8 cellular contexts compared by ENCODE assay signal in genomic region chr12:2640709-2641108, GRCh38.
A peak's percentile ranks its signal among the peaks of the same experiment; 100 is the strongest.
DNase-seq lines count a peak whose midpoint lies in the region; ATAC-seq and TF ChIP-seq lines count a peak whose summit lies in the region.

No MANE protein-coding gene starts in this region.

- H3K27ac ChIP-seq in heart left ventricle (peak overlapping the region in 11 of 12 donors; percentile 4 to 81 (median 48)), skin epidermis (peak overlapping the region in 17 of 21 experiments; percentile 10 to 78 (median 60))

- POLR2A ChIA-PET in WTC11 (lab: Charles Lee), result no interaction called here

- H3K4me3 ChIP-seq in heart left ventricle (no peak overlapping the region), skin epidermis (no peak overlapping the region)

- WGBS in heart left ventricle, 4 donors, result 31 to 46% (median 41%) methylated on average over 6 of the region's 6 CpGs

- peak; percentile 43 for ATAC-seq in WTC11
- ATAC-seq in heart left ventricle, result peak; percentile 57 to 93 (median 88)
- ATAC-seq in HG02938 (IDR thresholded peaks at IDR 0.05; ENCODE audit: unreplicated experiment), result no peak
- no peak for ATAC-seq in HG03457 (IDR thresholded peaks at IDR 0.05; ENCODE audit: unreplicated experiment)
- ATAC-seq in GM19324 (IDR thresholded peaks at IDR 0.05; ENCODE audit: low FRiP score, unreplicated experiment), result no peak

- CTCF ChIA-PET in WTC11 (lab: Charles Lee), result interaction anchor here (0.8 to 3.0 kb wide), 24 partner anchors 9 to 317 kb away, joined by 3 to 38 read pairs (median 6); partner anchors contain the start of gene NRIP2

- peaks cover 0 to 4% (median 0%) of the 10 kb centered on the region in 9 donors for H3K27me3 ChIP-seq in heart left ventricle

- no peaks in the 10 kb centered on the region for H3K27me3 Mint-ChIP-seq in WTC11 (ENCODE audit: low read depth)

- no peak for TF ChIP-seq POLR2A in heart left ventricle (IDR thresholded peaks at IDR 0.05)

- peaks cover 0 to 11% (median 0%) of the 10 kb centered on the region in 9 donors for H3K36me3 ChIP-seq in heart left ventricle

- intact Hi-C loops in heart left ventricle (cut with DNase I), result no loop called here

- no peaks in the 10 kb centered on the region for H3K9me3 Mint-ChIP-seq in WTC11

- H3K4me1 Mint-ChIP-seq in WTC11, result peaks cover 36% of the 10 kb centered on the region

- H3K9me3 ChIP-seq in heart left ventricle, result no peaks in the 10 kb centered on the region

- peak overlapping the region; percentile 40; the same call in 1 of the 2 replicates for H3K27ac Mint-ChIP-seq in WTC11

- H3K4me1 ChIP-seq in heart left ventricle, result peaks cover 4 to 39% (median 14%) of the 10 kb centered on the region in 12 donors

- TF ChIP-seq CTCF in WTC11 (IDR thresholded peaks at IDR 0.05) (no peak), heart left ventricle (IDR thresholded peaks at IDR 0.05) (no peak)

- DNase-seq in HK-2 (ENCODE audit: unreplicated experiment) (peak; percentile 85), WTC11 (ENCODE audit: low spot score) (peak; percentile 11), heart left ventricle (peak; percentile 41 to 86 (median 72)), SKM-1 treated with dmso at 0.1 percent for 144 hours (lab: John Stamatoyannopoulos, UW; ENCODE audit: unreplicated experiment) (no peak)

- H3K36me3 Mint-ChIP-seq in WTC11, result no peaks in the 10 kb centered on the region

- no peak overlapping the region for H3K4me3 Mint-ChIP-seq in WTC11

TF ChIP-seq in WTC11, 78 proteins besides CTCF, POLR2A, EP300 and RAD21:
- TF ChIP-seq FOXP4 (CRISPR knock-in tag; IDR thresholded peaks at IDR 0.05), result no peak
- no peak for TF ChIP-seq ZNF138 (CRISPR knock-in tag; conservative IDR thresholded peaks at IDR 0.05)
- TF ChIP-seq SMAD4 (CRISPR knock-in tag; IDR thresholded peaks at IDR 0.05), result no peak
- TF ChIP-seq, protein P1, sequence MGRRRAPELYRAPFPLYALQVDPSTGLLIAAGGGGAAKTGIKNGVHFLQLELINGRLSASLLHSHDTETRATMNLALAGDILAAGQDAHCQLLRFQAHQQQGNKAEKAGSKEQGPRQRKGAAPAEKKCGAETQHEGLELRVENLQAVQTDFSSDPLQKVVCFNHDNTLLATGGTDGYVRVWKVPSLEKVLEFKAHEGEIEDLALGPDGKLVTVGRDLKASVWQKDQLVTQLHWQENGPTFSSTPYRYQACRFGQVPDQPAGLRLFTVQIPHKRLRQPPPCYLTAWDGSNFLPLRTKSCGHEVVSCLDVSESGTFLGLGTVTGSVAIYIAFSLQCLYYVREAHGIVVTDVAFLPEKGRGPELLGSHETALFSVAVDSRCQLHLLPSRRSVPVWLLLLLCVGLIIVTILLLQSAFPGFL (CRISPR knock-in tag; IDR thresholded peaks at IDR 0.05; ENCODE audit: borderline replicate concordance), result no peak
- no peak for TF ChIP-seq RORB (CRISPR knock-in tag; IDR thresholded peaks at IDR 0.05)
- TF ChIP-seq GTF2I (CRISPR knock-in tag; conservative IDR thresholded peaks at IDR 0.05), result no peak
- TF ChIP-seq TEAD4 (CRISPR knock-in tag; IDR thresholded peaks at IDR 0.05), result no peak
- no peak for TF ChIP-seq JUN (CRISPR knock-in tag; IDR thresholded peaks at IDR 0.05)
- TF ChIP-seq MXD4 (CRISPR knock-in tag; IDR thresholded peaks at IDR 0.05; ENCODE audit: borderline replicate concordance), result no peak
- no peak for TF ChIP-seq FOXP1 (CRISPR knock-in tag; IDR thresholded peaks at IDR 0.05; ENCODE audit: borderline replicate concordance)
- TF ChIP-seq ZNF671 (CRISPR knock-in tag; IDR thresholded peaks at IDR 0.05), result no peak
- no peak for TF ChIP-seq ZNF423 (CRISPR knock-in tag; IDR thresholded peaks at IDR 0.05)

Comparison
In these comparisons a context has a peak if more than half of its experiments do, and no peak if none do; other contexts are left out.
1. ATAC-seq: peak in WTC11 (single experiment) and heart left ventricle (4 of 4); none in HG02938 (single experiment), HG03457 (single experiment) and GM19324 (single experiment).